27 cellular contexts compared by ENCODE assay signal in the genomic region with DNA sequence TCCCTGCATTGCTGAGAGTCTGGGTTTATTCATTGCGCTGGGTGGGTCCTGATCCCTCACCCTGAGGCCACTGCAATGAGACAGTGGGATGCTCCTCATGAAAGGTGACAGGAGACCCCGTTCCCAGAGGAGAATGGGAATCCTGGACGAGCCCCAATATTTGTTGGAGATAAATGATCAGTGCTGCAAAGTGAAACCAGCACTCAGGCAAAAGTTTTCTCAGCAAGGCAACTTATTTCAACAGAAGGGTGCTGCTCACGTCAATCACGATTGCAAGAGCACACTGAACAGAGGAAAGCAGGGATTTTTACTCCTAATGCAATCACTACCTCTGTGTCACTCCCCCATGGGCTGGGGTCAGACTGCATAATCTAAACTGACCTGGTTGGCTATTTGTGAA.
"Had no signal": no experiment of that assay in that cellular context is flagged by ENCODE, and none has a peak within 500 bp of the region (broad histone marks: within the 10 kb centered on the region; RNA-seq: fewer than 3 reads in every experiment).

No MANE protein-coding gene starts in this region.

- H3K79me2 ChIP-seq: hepatocyte had no signal

- H3K4me2 ChIP-seq: hepatocyte had no signal

- H3K36me3 ChIP-seq: ascending aorta, brain microvascular endothelial cell, esophagus squamous epithelium, gastroesophageal sphincter, heart right ventricle had no signal

- H3K4me1 ChIP-seq: ascending aorta, esophagus squamous epithelium, gastroesophageal sphincter had no signal

- ATAC-seq: activated naive CD4-positive, alpha-beta T cell treated with anti-CD3 and anti-CD28 coated beads, Interleukin-2, amount 50 U/mL, for 72 hours; activated T-cell treated with anti-CD3 and anti-CD28 coated beads, Interleukin-2, amount 50 U/mL, for 72 hours; effector memory CD8-positive, alpha-beta T cell; gastroesophageal sphincter; heart right ventricle had no signal

- DNase-seq: activated CD4-positive, alpha-beta memory T cell treated with anti-CD3 and anti-CD28 coated beads, Interleukin-2, amount 10 ng/mL, durations not matched to agents 7 days and 5 days; activated CD4-positive, alpha-beta T cell treated with anti-CD3 and anti-CD28 coated beads for 1 hour; activated CD4-positive, alpha-beta T cell treated with anti-CD3 and anti-CD28 coated beads for 4 hours; activated CD4-positive, alpha-beta T cell treated with anti-CD3 and anti-CD28 coated beads, Interleukin-2, amount 10 ng/mL, durations not matched to agents 7 days and 5 days; activated CD4-positive, alpha-beta T cell treated with anti-CD3 and anti-CD28 coated beads, Interleukin-2, amount 50 U/mL, for 4 hours; activated CD8-positive, alpha-beta memory T cell treated with anti-CD3 and anti-CD28 coated beads, Interleukin-2, amount 50 U/mL, for 48 hours; activated gamma-delta T cell; activated naive CD4-positive, alpha-beta T cell; activated naive CD4-positive, alpha-beta T cell treated with anti-CD3 and anti-CD28 coated beads, Interleukin-2, amount 10 ng/mL, durations not matched to agents 7 days and 5 days; activated naive CD8-positive, alpha-beta T cell treated with anti-CD3 and anti-CD28 coated beads, Interleukin-2, amount 10 ng/mL, durations not matched to agents 7 days and 5 days; activated T-cell treated with anti-CD3 and anti-CD28 coated beads for 4 hours; activated T-cell treated with anti-CD3 and anti-CD28 coated beads, Interleukin-2, amount 50 U/mL, for 24 hours; activated T-cell treated with anti-CD3 and anti-CD28 coated beads, Interleukin-2, amount 50 U/mL, for 72 hours; brain microvascular endothelial cell; cortex of kidney; effector CD4-positive, alpha-beta T cell; effector memory CD8-positive, alpha-beta T cell; esophagus squamous epithelium; foreskin melanocyte; heart right ventricle; T-helper 9 cell had no signal

- H3K4me3 ChIP-seq: ascending aorta, esophagus squamous epithelium, gastroesophageal sphincter, heart right ventricle, hepatocyte had no signal

- H3K27me3 ChIP-seq: ascending aorta, brain microvascular endothelial cell, esophagus squamous epithelium, gastroesophageal sphincter, heart right ventricle, hepatocyte had no signal

- H3K27ac ChIP-seq: ascending aorta, brain microvascular endothelial cell, epithelial cell of prostate, esophagus squamous epithelium, gastroesophageal sphincter, heart right ventricle, hepatocyte, VCaP had no signal
